15 cellular contexts compared by ENCODE assay signal in genomic region chr20:34983995-34984735, GRCh38. TPM values are rescaled to one million over a fixed set of nuclear protein-coding genes. Genes with fewer than 3 reads are reported as not detected.
DNase-seq lines count a peak whose midpoint lies in the region; ATAC-seq, FAIRE-seq and TF ChIP-seq lines count a peak whose summit lies in the region.
"Had no signal": no experiment of that assay in that cellular context is flagged by ENCODE, and none has a peak within 500 bp of the region (broad histone marks: within the 10 kb centered on the region; RNA-seq: fewer than 3 reads in every experiment).

No MANE protein-coding gene starts in this region.

- ATAC-seq in GM21723 (IDR thresholded peaks at IDR 0.05; ENCODE audit: unreplicated experiment) = no peak

- no peak for TF ChIP-seq POLR2A in GM12892 (IDR thresholded peaks at IDR 0.05; ENCODE audit: low read depth, low read length)

- DNase-seq in SJCRH30 (peak; percentile 72 to 75), small intestine (peak; percentile 79), GM12892 (ENCODE audit: insufficient read length) (no peak), ecto neural progenitor cell (ENCODE audit: low spot score) (no peak)
- DNase-seq: activated CD4-positive, CD25-positive, alpha-beta regulatory T cell; CD4-positive, CD25-positive, alpha-beta regulatory T cell; dorsolateral prefrontal cortex; islet precursor cell; T-helper 1 cell had no signal

- H3K9me3 ChIP-seq in HUES64 (ENCODE audit: insufficient read depth, low read depth, low read length) = no peaks in the 10 kb centered on the region
- H3K9me3 ChIP-seq in SJCRH30 (replicated peaks) = no peaks in the 10 kb centered on the region
- H3K9me3 ChIP-seq in iPS-18a (ENCODE audit: control insufficient read depth, low read depth, low read length) = no peaks in the 10 kb centered on the region
- no peaks in the 10 kb centered on the region for H3K9me3 ChIP-seq in small intestine (ENCODE audit: control insufficient read depth, low read depth)
- H3K9me3 ChIP-seq: thoracic aorta had no signal

- H3K4me3 ChIP-seq in HUES64 (ENCODE audit: low read length) = peak overlapping the region; percentile 2; the same call in 1 of the 2 replicates
- no peak overlapping the region for H3K4me3 ChIP-seq in SJCRH30
- peak overlapping the region; percentile 25 for H3K4me3 ChIP-seq in iPS-18a (ENCODE audit: low read length)
- H3K4me3 ChIP-seq in small intestine (ENCODE audit: low read depth in 1 of 2, low read length in 2 of 2) = no peak overlapping the region
- H3K4me3 ChIP-seq: dorsolateral prefrontal cortex, thoracic aorta had no signal

- FAIRE-seq in small intestine (lab: Jason Lieb, UNC) = no peak
- no peak for FAIRE-seq in GM12892 (lab: Jason Lieb, UNC)
- FAIRE-seq: G401.6 had no signal

- H3K27ac ChIP-seq in HUES64 (ENCODE audit: low read depth, low read length) = no peak overlapping the region
- H3K27ac ChIP-seq in SJCRH30 = no peak overlapping the region
- H3K27ac ChIP-seq in iPS-18a (ENCODE audit: low read length) = no peak overlapping the region
- H3K27ac ChIP-seq in small intestine (ENCODE audit: low read depth in 1 of 2, low read length in 1 of 2) = peak overlapping the region in 1 of 2 donors; percentile 25
- H3K27ac ChIP-seq: thoracic aorta had no signal

- H3K4me1 ChIP-seq in HUES64 (ENCODE audit: insufficient read depth, low read length) = peaks cover 26% of the 10 kb centered on the region
- peaks cover 12% of the 10 kb centered on the region for H3K4me1 ChIP-seq in SJCRH30
- peaks cover 19% of the 10 kb centered on the region for H3K4me1 ChIP-seq in iPS-18a (ENCODE audit: control insufficient read depth, low read depth, low read length)
- H3K4me1 ChIP-seq in small intestine (ENCODE audit: control insufficient read depth in 2 of 2, insufficient read depth in 1 of 2, low read depth in 1 of 2, low read length in 1 of 2) = peaks cover 0 to 2% of the 10 kb centered on the region in 2 donors

- 17% methylated on average over 14 of the region's 14 CpGs for whole genome bisulfite sequencing in HUES64
- 12 to 26% (median 22%) methylated on average over 12 to 14 of the region's 14 CpGs for WGBS in small intestine, 3 donors

- H3K36me3 ChIP-seq in HUES64 (ENCODE audit: insufficient read depth, low read length) = no peaks in the 10 kb centered on the region
- H3K36me3 ChIP-seq in SJCRH30 = no peaks in the 10 kb centered on the region
- H3K36me3 ChIP-seq in iPS-18a (ENCODE audit: control insufficient read depth, low read depth, low read length) = no peaks in the 10 kb centered on the region
- no peaks in the 10 kb centered on the region for H3K36me3 ChIP-seq in small intestine (ENCODE audit: control insufficient read depth in 2 of 2, insufficient read depth in 2 of 2, low read length in 2 of 2)
- H3K36me3 ChIP-seq: thoracic aorta had no signal

- H3K9ac ChIP-seq in HUES64 (ENCODE audit: low read depth, low read length) (no peak overlapping the region; the same call in 1 of the 2 replicates), iPS-18a (ENCODE audit: low read length) (no peak overlapping the region)

- H3K27me3 ChIP-seq in HUES64 (ENCODE audit: insufficient read depth, low read length) (peaks cover 46% of the 10 kb centered on the region), SJCRH30 (no peaks in the 10 kb centered on the region), iPS-18a (ENCODE audit: control insufficient read depth, insufficient read depth, low read length) (peaks cover 19% of the 10 kb centered on the region), small intestine (ENCODE audit: control insufficient read depth in 2 of 2, insufficient read depth in 2 of 2, low read length in 2 of 2) (peaks cover 0 to 3% of the 10 kb centered on the region in 2 donors)

RNA-seq across cellular contexts. Expression of gene MYH7B, which starts 28.5 kb away (rescaled TPM):
- polyA plus RNA-seq in HUES64 (2013, experiment 1 of 2) = 0.15 TPM
- 0.25 TPM for polyA plus RNA-seq in HUES64 (2013, experiment 2 of 2)
- total RNA-seq in SJCRH30 (2014; rRNA removed; shearing (Covaris generic)) = 0.02 and 0.10 TPM in 2 replicates
- polyA plus RNA-seq in small intestine = 1 to 10 TPM in 1 of 3 donors, under 1 TPM in 1, not detected in 1; 0.89 to 2.2 TPM
- polyA plus RNA-seq in GM12892 (2012; ENCODE audit: missing spikeins) = 0.55 TPM
- total RNA-seq: RPMI7951 had no signal

RNA-seq across cellular contexts. Expression of gene GSS, which starts 28.6 kb away (rescaled TPM):
- polyA plus RNA-seq in HUES64 (2013, experiment 1 of 2) = 28.5 TPM
- polyA plus RNA-seq in HUES64 (2013, experiment 2 of 2) = 29.9 TPM
- 52.8 and 53.8 TPM in 2 replicates for total RNA-seq in SJCRH30 (2014; rRNA removed; shearing (Covaris generic))
- 10 to 100 TPM; 54.0 to 79.2 (median 61.5) TPM for polyA plus RNA-seq in small intestine
- polyA plus RNA-seq in GM12892 (2012; ENCODE audit: missing spikeins) = 45.4 TPM

Comparison
In these comparisons a context has a peak if more than half of its experiments do, and no peak if none do; other contexts are left out.
1. H3K4me3 ChIP-seq: peak in HUES64 (single experiment) and iPS-18a (single experiment); none in SJCRH30 (single experiment) and small intestine (0 of 2).
2. DNase-seq: peak in SJCRH30 (2 of 2) and small intestine (single experiment); none in GM12892 (single experiment) and ecto neural progenitor cell (single experiment).